8 cellular contexts compared by ENCODE assay signal in the genomic region with DNA sequence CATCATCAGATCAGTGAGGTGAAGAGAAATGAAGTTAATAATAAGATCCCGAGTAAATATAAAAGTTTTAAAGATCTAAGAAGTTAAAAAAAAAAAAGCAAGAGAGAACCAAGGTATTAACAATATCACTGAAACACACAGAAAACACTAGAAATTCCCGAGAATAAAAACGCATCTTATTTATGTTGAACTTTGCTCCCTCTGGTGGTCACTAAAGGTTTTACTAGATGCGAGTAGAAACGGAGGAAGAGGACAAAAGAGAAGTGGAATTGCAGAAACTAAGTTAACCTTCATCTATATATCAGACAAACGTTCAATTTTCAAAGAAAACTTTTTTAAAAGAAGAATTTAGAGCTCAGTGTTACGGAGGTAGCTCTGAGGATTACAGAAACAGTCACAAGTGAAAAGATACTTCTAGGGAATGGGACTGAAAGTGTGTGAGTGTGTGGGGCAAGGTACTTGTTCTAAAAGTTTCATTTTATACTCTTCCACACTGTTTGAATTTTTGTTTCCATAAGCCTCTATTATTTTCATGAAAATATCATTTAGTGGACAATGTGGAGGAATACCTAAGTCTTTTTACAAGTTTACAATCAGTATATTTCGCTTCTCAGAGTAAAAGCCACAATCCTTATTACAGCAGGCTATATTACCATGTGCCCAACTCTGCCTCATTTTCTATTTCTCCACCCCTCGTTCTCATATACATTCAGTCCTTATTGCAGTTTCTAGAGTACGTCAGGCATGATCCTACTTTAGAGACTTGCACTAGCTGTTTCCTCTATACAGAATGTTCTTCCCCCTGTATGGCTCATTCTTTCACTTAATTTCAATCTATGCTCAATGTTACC. TPM values are rescaled to one million over a fixed set of nuclear protein-coding genes. Genes with fewer than 3 reads are reported as not detected.
DNase-seq lines count a peak whose midpoint lies in the region; ATAC-seq, FAIRE-seq and TF ChIP-seq lines count a peak whose summit lies in the region.

No MANE protein-coding gene starts in this region.

- no peaks in the 10 kb centered on the region for H3K4me1 ChIP-seq in ascending aorta
- peaks cover 0 to 6% of the 10 kb centered on the region in 2 donors for H3K4me1 ChIP-seq in thyroid gland

- peak overlapping the region in 3 of 6 donors; percentile 1 to 7 (median 3) for H3K27ac Mint-ChIP-seq in immature natural killer cell

- intact Hi-C loops in ascending aorta (cut with DNase I) = loop anchor here (5.0 kb wide), 2 partner anchors 295 to 775 kb away; no protein-coding TSS in a partner anchor
- intact Hi-C loops in thyroid gland (cut with DNase I) = no loop called here

- H3K9me3 ChIP-seq in ascending aorta = no peaks in the 10 kb centered on the region
- H3K9me3 ChIP-seq in thyroid gland = no peaks in the 10 kb centered on the region

- H3K27me3 ChIP-seq in ascending aorta = no peaks in the 10 kb centered on the region
- H3K27me3 ChIP-seq in thyroid gland = no peaks in the 10 kb centered on the region

- H3K9me3 Mint-ChIP-seq in immature natural killer cell = no peaks in the 10 kb centered on the region

- 26% methylated on average over 10 of the region's 10 CpGs for WGBS in thyroid gland, 2 donors

- no peak overlapping the region for H3K27ac ChIP-seq in C4-2B
- H3K27ac ChIP-seq in ascending aorta = no peak overlapping the region
- no peak overlapping the region for H3K27ac ChIP-seq in thyroid gland

- no peak for TF ChIP-seq POLR2A in thyroid gland (IDR thresholded peaks at IDR 0.05)

- peak; percentile 84 for FAIRE-seq in GM18507 (lab: Jason Lieb, UNC)

- DNase-seq in GM18507 (ENCODE audit: extremely low spot score, insufficient read length, low read depth) (no peak), NCI-H2227 treated with DMSO at 0.1 percent for 48 hours (lab: John Stamatoyannopoulos, UW) (peak; percentile 33), ascending aorta (ENCODE audit: low spot score in 2 of 2) (no peak), immature natural killer cell (peak; percentile 7 to 29 (median 22)), thyroid gland (no peak), cerebellar nuclear complex (lab: John Stamatoyannopoulos, UW) (no peak)

- no peaks in the 10 kb centered on the region for H3K27me3 Mint-ChIP-seq in immature natural killer cell (ENCODE audit: low read depth in 3 of 3)

- H3K4me1 Mint-ChIP-seq in immature natural killer cell = peaks cover 8 to 19% of the 10 kb centered on the region in 2 donors

- H3K4me3 ChIP-seq in ascending aorta (no peak overlapping the region), thyroid gland (replicated peaks in 1 of 3) (no peak overlapping the region)

- ATAC-seq in HG03460 (IDR thresholded peaks at IDR 0.05; ENCODE audit: unreplicated experiment) = no peak

- H3K4me3 Mint-ChIP-seq in immature natural killer cell = peak overlapping the region in 2 of 5 donors; percentile 2 to 42

- peaks cover 4 to 19% of the 10 kb centered on the region in 2 donors for H3K36me3 ChIP-seq in ascending aorta
- H3K36me3 ChIP-seq in thyroid gland = no peaks in the 10 kb centered on the region

- TF ChIP-seq CTCF in C4-2B (conservative IDR thresholded peaks at IDR 0.05) (peak; percentile 89), ascending aorta (IDR thresholded peaks at IDR 0.05) (peak; percentile 35 to 71 (median 71)), thyroid gland (IDR thresholded peaks at IDR 0.05) (peak; percentile 33 to 76 (median 51))

- peaks cover 3 to 9% (median 6%) of the 10 kb centered on the region in 3 donors for H3K36me3 Mint-ChIP-seq in immature natural killer cell

RNA-seq across cellular contexts. Expression of a gene that starts 19.7 kb away (rescaled TPM):
- total RNA-seq in ascending aorta = 67.7 TPM
- polyA plus RNA-seq in immature natural killer cell = 10 to 100 TPM; 30.5 to 39.2 (median 38.1) TPM
- total RNA-seq in thyroid gland = 10 to 100 TPM; 52.6 to 66.5 (median 57.2) TPM

Comparison
In these comparisons a context has a peak if more than half of its experiments do, and no peak if none do; other contexts are left out.
1. DNase-seq: peak in NCI-H2227 treated with DMSO at 0.1 percent for 48 hours (single experiment) and immature natural killer cell (3 of 3); none in GM18507 (single experiment), ascending aorta (0 of 2), thyroid gland (0 of 2) and cerebellar nuclear complex (0 of 2).
2. Peak in every context shown above with its lines, with median percentiles within 50 percentile points of each other: CTCF ChIP-seq.